1 cellular context compared by ENCODE assay signal in genomic region chr3:58608648-58609047, GRCh38.
TF ChIP-seq lines count a peak whose summit lies in the region.

No MANE protein-coding gene starts in this region.

TF ChIP-seq in HepG2, 621 proteins besides CTCF, POLR2A, EP300 and RAD21:
- TF ChIP-seq FOXP1 (IDR thresholded peaks at IDR 0.05) = no peak
- no peak for TF ChIP-seq FOXP1 (CRISPR knock-in tag; IDR thresholded peaks at IDR 0.05)
TF ChIP-seq in HepG2: peak in this region for 0.
